ENCODE assay signal across 1 cellular context in genomic region chr16:89392881-89393730, GRCh38.
TF ChIP-seq lines count a peak whose summit lies in the region.

No MANE protein-coding gene starts in this region.

TF ChIP-seq in SK-N-SH treated with all-trans-retinoic acid at 6 μM for 48 hours, 23 proteins besides CTCF, POLR2A, EP300 and RAD21 (continued from another document):
- TF ChIP-seq CSDC2 (CRISPR knock-in tag; IDR thresholded peaks at IDR 0.05), result no peak
- no peak for TF ChIP-seq GLIS3 (CRISPR knock-in tag; IDR thresholded peaks at IDR 0.05)
- no peak for TF ChIP-seq PATZ1 (CRISPR knock-in tag; IDR thresholded peaks at IDR 0.05; ENCODE audit: borderline replicate concordance)
- no peak for TF ChIP-seq ZFP3 (CRISPR knock-in tag; IDR thresholded peaks at IDR 0.05)
- TF ChIP-seq ZFP30 (CRISPR knock-in tag; IDR thresholded peaks at IDR 0.05), result no peak
- TF ChIP-seq ZNF8 (CRISPR knock-in tag; IDR thresholded peaks at IDR 0.05), result no peak
- TF ChIP-seq POU6F1 (CRISPR knock-in tag; IDR thresholded peaks at IDR 0.05; ENCODE audit: borderline replicate concordance, low read depth), result no peak
- no peak for TF ChIP-seq OSR1 (CRISPR knock-in tag; IDR thresholded peaks at IDR 0.05)
- TF ChIP-seq, protein P1, sequence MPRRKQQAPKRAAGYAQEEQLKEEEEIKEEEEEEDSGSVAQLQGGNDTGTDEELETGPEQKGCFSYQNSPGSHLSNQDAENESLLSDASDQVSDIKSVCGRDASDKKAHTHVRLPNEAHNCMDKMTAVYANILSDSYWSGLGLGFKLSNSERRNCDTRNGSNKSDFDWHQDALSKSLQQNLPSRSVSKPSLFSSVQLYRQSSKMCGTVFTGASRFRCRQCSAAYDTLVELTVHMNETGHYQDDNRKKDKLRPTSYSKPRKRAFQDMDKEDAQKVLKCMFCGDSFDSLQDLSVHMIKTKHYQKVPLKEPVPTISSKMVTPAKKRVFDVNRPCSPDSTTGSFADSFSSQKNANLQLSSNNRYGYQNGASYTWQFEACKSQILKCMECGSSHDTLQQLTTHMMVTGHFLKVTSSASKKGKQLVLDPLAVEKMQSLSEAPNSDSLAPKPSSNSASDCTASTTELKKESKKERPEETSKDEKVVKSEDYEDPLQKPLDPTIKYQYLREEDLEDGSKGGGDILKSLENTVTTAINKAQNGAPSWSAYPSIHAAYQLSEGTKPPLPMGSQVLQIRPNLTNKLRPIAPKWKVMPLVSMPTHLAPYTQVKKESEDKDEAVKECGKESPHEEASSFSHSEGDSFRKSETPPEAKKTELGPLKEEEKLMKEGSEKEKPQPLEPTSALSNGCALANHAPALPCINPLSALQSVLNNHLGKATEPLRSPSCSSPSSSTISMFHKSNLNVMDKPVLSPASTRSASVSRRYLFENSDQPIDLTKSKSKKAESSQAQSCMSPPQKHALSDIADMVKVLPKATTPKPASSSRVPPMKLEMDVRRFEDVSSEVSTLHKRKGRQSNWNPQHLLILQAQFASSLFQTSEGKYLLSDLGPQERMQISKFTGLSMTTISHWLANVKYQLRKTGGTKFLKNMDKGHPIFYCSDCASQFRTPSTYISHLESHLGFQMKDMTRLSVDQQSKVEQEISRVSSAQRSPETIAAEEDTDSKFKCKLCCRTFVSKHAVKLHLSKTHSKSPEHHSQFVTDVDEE (CRISPR knock-in tag; IDR thresholded peaks at IDR 0.05), result no peak
- no peak for TF ChIP-seq ISL1 (CRISPR knock-in tag; IDR thresholded peaks at IDR 0.05)
- TF ChIP-seq ZNF565 (CRISPR knock-in tag; conservative IDR thresholded peaks at IDR 0.05; ENCODE audit: low read depth), result no peak
